22 cellular contexts compared by ENCODE assay signal in the genomic region with DNA sequence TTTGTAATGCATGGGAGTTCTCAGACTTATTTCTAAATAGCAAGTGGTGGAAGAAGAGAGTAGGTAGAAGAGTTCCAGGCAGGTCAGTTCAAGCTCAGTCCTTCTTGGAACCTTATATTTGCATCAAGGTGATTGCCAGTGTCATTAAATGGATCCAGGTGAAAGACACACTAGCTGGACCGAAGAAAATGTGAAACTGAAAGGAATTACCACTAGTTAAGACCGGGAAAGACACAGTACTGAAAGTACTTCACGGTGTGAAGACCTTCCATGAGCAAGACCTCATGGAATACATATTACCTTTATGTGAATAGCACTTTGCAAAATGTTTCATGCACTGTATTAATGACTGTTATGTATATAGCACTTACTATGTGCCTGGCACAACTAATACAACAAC. TPM values are rescaled to one million over a fixed set of nuclear protein-coding genes. Genes with fewer than 3 reads are reported as not detected.
"Had no signal": no experiment of that assay in that cellular context is flagged by ENCODE, and none has a peak within 500 bp of the region (broad histone marks: within the 10 kb centered on the region; RNA-seq: fewer than 3 reads in every experiment).

No MANE protein-coding gene starts in this region.

- H3K27ac Mint-ChIP-seq: memory B cell; naive B cell; natural killer cell treated with Interleukin-12 subunit alpha and Interleukin-12 subunit beta and Interleukin-15 and Interleukin-18, amount 100 ng/mL, for 72 hours; progenitor cell of endocrine pancreas; stimulated activated effector memory CD8-positive, alpha-beta T cell treated with anti-CD3 and anti-CD28 coated beads, Interleukin-12 subunit alpha, Interleukin-12 subunit beta, amount 100 ng/mL, for 72 hours had no signal

- H3K9me3 ChIP-seq: neutrophil, stomach, thyroid gland, vagina had no signal

- H3K4me1 ChIP-seq: parathyroid adenoma, stomach, thyroid gland, vagina had no signal

- H3K4me3 Mint-ChIP-seq: memory B cell; naive B cell; natural killer cell treated with Interleukin-12 subunit alpha and Interleukin-12 subunit beta and Interleukin-15 and Interleukin-18, amount 100 ng/mL, for 72 hours; neural crest cell; stimulated activated effector memory CD8-positive, alpha-beta T cell treated with anti-CD3 and anti-CD28 coated beads, Interleukin-12 subunit alpha, Interleukin-12 subunit beta, amount 100 ng/mL, for 72 hours had no signal

- FAIRE-seq: frontal cortex, keratinocyte had no signal

- H3K79me2 ChIP-seq: parathyroid adenoma had no signal

- H3K4me1 Mint-ChIP-seq: memory B cell; naive B cell; neural crest cell; stimulated activated effector memory CD8-positive, alpha-beta T cell treated with anti-CD3 and anti-CD28 coated beads, Interleukin-12 subunit alpha, Interleukin-12 subunit beta, amount 100 ng/mL, for 72 hours had no signal

- H3K9ac ChIP-seq: parathyroid adenoma had no signal

- H3K9me3 Mint-ChIP-seq: memory B cell; stimulated activated effector memory CD8-positive, alpha-beta T cell treated with anti-CD3 and anti-CD28 coated beads, Interleukin-12 subunit alpha, Interleukin-12 subunit beta, amount 100 ng/mL, for 72 hours had no signal

- DNase-seq: cortex of kidney; effector CD4-positive, alpha-beta T cell; head of caudate nucleus; naive B cell; stimulated activated CD4-positive, alpha-beta T cell treated with anti-CD3 and anti-CD28 coated beads, Interleukin-2, amount 100 ng/mL, for 24 hours; stimulated activated CD4-positive, alpha-beta T cell treated with anti-CD3 and anti-CD28 coated beads, Interleukin-4, amount 100 ng/mL, for 24 hours; stimulated activated naive CD4-positive, alpha-beta T cell treated with Interleukin-2 at 50 U/mL for 16 hours; stomach; thyroid gland; trophoblast cell had no signal

- H3K27ac ChIP-seq: neutrophil, parathyroid adenoma, stomach, thyroid gland, vagina had no signal

- H3K27me3 ChIP-seq: neutrophil, stomach, thyroid gland, vagina had no signal

- H3K36me3 Mint-ChIP-seq: memory B cell; natural killer cell treated with Interleukin-12 subunit alpha and Interleukin-12 subunit beta and Interleukin-15 and Interleukin-18, amount 100 ng/mL, for 72 hours; stimulated activated effector memory CD8-positive, alpha-beta T cell treated with anti-CD3 and anti-CD28 coated beads, Interleukin-12 subunit alpha, Interleukin-12 subunit beta, amount 100 ng/mL, for 72 hours had no signal

- H2AFZ ChIP-seq: parathyroid adenoma had no signal

- H3K36me3 ChIP-seq: neutrophil, stomach, thyroid gland, vagina had no signal

- ATAC-seq: natural killer cell treated with Interleukin-12 subunit alpha and Interleukin-12 subunit beta and Interleukin-15 and Interleukin-18, amount 100 ng/mL, for 72 hours; sciatic nerve; stimulated activated effector memory CD8-positive, alpha-beta T cell treated with anti-CD3 and anti-CD28 coated beads, Interleukin-12 subunit alpha, Interleukin-12 subunit beta, amount 100 ng/mL, for 72 hours had no signal

- H3K4me3 ChIP-seq: lung, stomach, thyroid gland, vagina had no signal

- H3K27me3 Mint-ChIP-seq: progenitor cell of endocrine pancreas had no signal

RNA-seq across cellular contexts. Expression of gene TMEM150C, which starts 19.1 kb away (rescaled TPM):
- total RNA-seq: natural killer cell treated with Interleukin-12 subunit alpha and Interleukin-12 subunit beta and Interleukin-15 and Interleukin-18, amount 100 ng/mL, for 72 hours had no signal
